22 cellular contexts compared by ENCODE assay signal in the genomic region with DNA sequence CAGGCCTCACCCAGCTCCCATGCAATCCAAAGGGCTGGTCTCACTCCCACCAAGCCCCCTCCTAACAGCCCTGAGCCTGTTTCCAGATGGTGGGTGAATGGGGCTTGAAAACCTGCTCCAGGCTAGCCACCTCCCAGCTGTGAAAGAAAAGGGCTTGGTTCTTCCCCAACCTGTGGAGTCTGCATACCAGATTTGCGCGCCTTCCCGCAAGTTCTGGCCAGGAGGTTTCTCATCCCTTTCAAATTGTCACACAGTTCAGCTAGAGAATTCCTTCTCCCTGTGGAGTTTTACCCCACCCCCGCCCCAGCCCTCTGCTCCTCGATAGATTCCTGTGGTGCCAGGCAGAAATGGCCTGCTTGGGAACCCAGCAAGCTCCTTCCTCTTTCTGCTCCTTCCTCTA.
"Had no signal": no experiment of that assay in that cellular context is flagged by ENCODE, and none has a peak within 500 bp of the region (broad histone marks: within the 10 kb centered on the region; RNA-seq: fewer than 3 reads in every experiment).

No MANE protein-coding gene starts in this region.

- H3K4me1 ChIP-seq: heart left ventricle, left lung, pancreas, psoas muscle, right atrium auricular region, spleen, upper lobe of right lung had no signal

- H3K27me3 Mint-ChIP-seq: activated B cell treated with CpG ODN at 0.5 μM for 24 hours; activated CD4-positive, alpha-beta T cell treated with anti-CD3 and anti-CD28 coated beads for 36 hours; activated naive CD8-positive, alpha-beta T cell treated with anti-CD3 and anti-CD28 coated beads, Interleukin-2, amount 10 ng/mL, durations not matched to agents 7 days and 5 days; naive thymus-derived CD8-positive, alpha-beta T cell; T-cell had no signal

- H3K4me3 ChIP-seq: coronary artery, heart left ventricle, left lung, pancreas, psoas muscle, right atrium auricular region, spleen, upper lobe of right lung had no signal

- H3K36me3 Mint-ChIP-seq: activated naive CD8-positive, alpha-beta T cell treated with anti-CD3 and anti-CD28 coated beads, Interleukin-2, amount 10 ng/mL, durations not matched to agents 7 days and 5 days; T-cell had no signal

- ATAC-seq: activated CD4-positive, alpha-beta T cell treated with anti-CD3 and anti-CD28 coated beads for 36 hours; heart left ventricle; left lung; naive thymus-derived CD8-positive, alpha-beta T cell; pancreas; psoas muscle; T-cell; upper lobe of right lung had no signal

- DNase-seq: activated B cell treated with CpG ODN at 0.5 μM for 24 hours; activated CD4-positive, alpha-beta T cell treated with anti-CD3 and anti-CD28 coated beads for 36 hours; activated CD4-positive, alpha-beta T cell treated with anti-CD3 and anti-CD28 coated beads, Interleukin-2, amount 50 U/mL, for 4 hours; activated CD8-positive, alpha-beta memory T cell treated with anti-CD3 and anti-CD28 coated beads, Interleukin-2, amount 50 U/mL, for 48 hours; activated naive CD4-positive, alpha-beta T cell treated with anti-CD3 and anti-CD28 coated beads for 36 hours; activated naive CD8-positive, alpha-beta T cell treated with anti-CD3 and anti-CD28 coated beads, Interleukin-2, amount 10 ng/mL, durations not matched to agents 7 days and 5 days; activated T-cell treated with anti-CD3 and anti-CD28 coated beads, Interleukin-2, amount 50 U/mL, for 48 hours; amniotic stem cell; cerebellar nuclear complex; left lung; naive thymus-derived CD8-positive, alpha-beta T cell; psoas muscle; spleen; stimulated activated CD4-positive, alpha-beta T cell treated with anti-CD3 and anti-CD28 coated beads, Interleukin-4, amount 100 ng/mL, for 1 hour; stimulated activated naive CD4-positive, alpha-beta T cell; T-cell; upper lobe of right lung had no signal

- H3K27ac Mint-ChIP-seq: activated B cell treated with CpG ODN at 0.5 μM for 24 hours; activated CD4-positive, alpha-beta T cell treated with anti-CD3 and anti-CD28 coated beads for 36 hours; activated naive CD4-positive, alpha-beta T cell treated with anti-CD3 and anti-CD28 coated beads for 36 hours; activated naive CD8-positive, alpha-beta T cell treated with anti-CD3 and anti-CD28 coated beads, Interleukin-2, amount 10 ng/mL, durations not matched to agents 7 days and 5 days; mesothelial cell of epicardium; naive thymus-derived CD8-positive, alpha-beta T cell; T-cell had no signal

- H3K27me3 ChIP-seq: heart left ventricle, left lung, pancreas, right atrium auricular region, spleen, upper lobe of right lung had no signal

- H3K36me3 ChIP-seq: heart left ventricle, left lung, pancreas, right atrium auricular region, spleen, upper lobe of right lung had no signal

- H3K4me3 Mint-ChIP-seq: activated B cell treated with CpG ODN at 0.5 μM for 24 hours; activated CD4-positive, alpha-beta T cell treated with anti-CD3 and anti-CD28 coated beads for 36 hours; activated naive CD4-positive, alpha-beta T cell treated with anti-CD3 and anti-CD28 coated beads for 36 hours; activated naive CD8-positive, alpha-beta T cell treated with anti-CD3 and anti-CD28 coated beads, Interleukin-2, amount 10 ng/mL, durations not matched to agents 7 days and 5 days; mesothelial cell of epicardium; naive thymus-derived CD8-positive, alpha-beta T cell; T-cell had no signal

- H3K4me1 Mint-ChIP-seq: activated B cell treated with CpG ODN at 0.5 μM for 24 hours; activated CD4-positive, alpha-beta T cell treated with anti-CD3 and anti-CD28 coated beads for 36 hours; activated naive CD8-positive, alpha-beta T cell treated with anti-CD3 and anti-CD28 coated beads, Interleukin-2, amount 10 ng/mL, durations not matched to agents 7 days and 5 days; naive thymus-derived CD8-positive, alpha-beta T cell; T-cell had no signal

- H3K27ac ChIP-seq: coronary artery, heart left ventricle, left lung, pancreas, psoas muscle, right atrium auricular region, spleen, upper lobe of right lung had no signal

- FAIRE-seq: pancreas had no signal

- H3K9me3 ChIP-seq: pancreas, psoas muscle, right atrium auricular region, upper lobe of right lung had no signal
